20 cellular contexts compared by ENCODE assay signal in the genomic region with DNA sequence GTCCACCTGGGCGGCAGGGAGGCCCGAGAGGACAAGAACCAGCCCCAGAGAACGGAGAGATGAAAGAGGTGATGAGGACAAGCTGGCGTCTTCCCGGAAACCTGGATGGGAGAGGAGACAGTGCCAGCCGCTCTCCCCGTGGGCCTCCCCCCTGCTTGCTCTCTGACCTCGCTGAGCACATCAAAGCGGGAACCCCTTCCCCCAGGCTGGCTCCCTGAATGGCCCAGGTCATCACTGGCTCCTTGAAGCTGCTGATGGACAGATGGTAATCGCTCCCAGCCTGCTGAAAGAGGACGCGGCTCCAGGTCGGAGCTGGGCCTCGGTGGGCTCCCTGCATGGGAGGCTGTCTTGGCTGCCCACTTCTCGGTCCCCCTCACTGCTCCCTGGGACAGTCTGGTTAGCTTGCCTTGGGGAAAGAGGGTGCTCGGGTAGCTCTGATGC. TPM values are rescaled to one million over a fixed set of nuclear protein-coding genes. Genes with fewer than 3 reads are reported as not detected.
A peak's percentile ranks its signal among the peaks of the same experiment; 100 is the strongest.
DNase-seq lines count a peak whose midpoint lies in the region; ATAC-seq and TF ChIP-seq lines count a peak whose summit lies in the region.
"Had no signal": no experiment of that assay in that cellular context is flagged by ENCODE, and none has a peak within 500 bp of the region (broad histone marks: within the 10 kb centered on the region; RNA-seq: fewer than 3 reads in every experiment).

No MANE protein-coding gene starts in this region.

- H3K9me3 ChIP-seq in mesenchymal stem cell (ENCODE audit: control insufficient read depth, low read length) (peaks cover 5% of the 10 kb centered on the region), psoas muscle (no peaks in the 10 kb centered on the region)
- H3K9me3 ChIP-seq: BE2C had no signal

- no peak overlapping the region for H3K4me3 Mint-ChIP-seq in natural killer cell treated with Interleukin-12 subunit alpha and Interleukin-12 subunit beta and Interleukin-15 and Interleukin-18, amount 100 ng/mL, for 72 hours
- no peak overlapping the region for H3K4me3 Mint-ChIP-seq in natural killer cell
- H3K4me3 Mint-ChIP-seq: CD4-positive, CD25-positive, alpha-beta regulatory T cell; CD8-positive, alpha-beta memory T cell had no signal

- peaks cover 17% of the 10 kb centered on the region for H3K79me1 ChIP-seq in mesenchymal stem cell (replicated peaks; ENCODE audit: low read length, poor library complexity, severe bottlenecking)

- H2BK15ac ChIP-seq in mesenchymal stem cell (ENCODE audit: low read depth, poor library complexity, severe bottlenecking), result no peak overlapping the region

- peak overlapping the region; percentile 58 for H3K9ac ChIP-seq in mesenchymal stem cell (ENCODE audit: low read length)
- H3K9ac ChIP-seq: GM23248 had no signal

- WGBS in mesenchymal stem cell, result 92% methylated on average over 16 of the region's 16 CpGs
- WGBS in psoas muscle, 3 donors, result 85 to 96% (median 92%) methylated on average over 16 of the region's 16 CpGs

- H3K4me1 ChIP-seq in mesenchymal stem cell (ENCODE audit: control insufficient read depth, insufficient read depth, low read depth, low read length), result peaks cover 11% of the 10 kb centered on the region
- peaks cover 45% of the 10 kb centered on the region for H3K4me1 ChIP-seq in psoas muscle

- H2BK12ac ChIP-seq in mesenchymal stem cell (ENCODE audit: low read length in 2 of 2), result no peak overlapping the region

- no peak overlapping the region for H3K4me2 ChIP-seq in mesenchymal stem cell (ENCODE audit: low read length, poor library complexity, severe bottlenecking)

- H3K14ac ChIP-seq in mesenchymal stem cell (ENCODE audit: low read length in 2 of 2), result no peak overlapping the region

- no peak overlapping the region for H3K4ac ChIP-seq in mesenchymal stem cell (ENCODE audit: low read depth in 1 of 2, low read length in 2 of 2)

- no peak overlapping the region for H2AFZ ChIP-seq in mesenchymal stem cell (ENCODE audit: low read depth, low read length)
- H2AFZ ChIP-seq: GM23248 had no signal

- no peaks in the 10 kb centered on the region for H3K27me3 Mint-ChIP-seq in natural killer cell treated with Interleukin-12 subunit alpha and Interleukin-12 subunit beta and Interleukin-15 and Interleukin-18, amount 100 ng/mL, for 72 hours
- H3K27me3 Mint-ChIP-seq in natural killer cell (ENCODE audit: low read depth in 2 of 2), result no peaks in the 10 kb centered on the region
- H3K27me3 Mint-ChIP-seq: CD4-positive, CD25-positive, alpha-beta regulatory T cell; CD8-positive, alpha-beta memory T cell had no signal

- H3K36me3 Mint-ChIP-seq in natural killer cell treated with Interleukin-12 subunit alpha and Interleukin-12 subunit beta and Interleukin-15 and Interleukin-18, amount 100 ng/mL, for 72 hours, result peaks cover 24% of the 10 kb centered on the region
- peaks cover 30% of the 10 kb centered on the region for H3K36me3 Mint-ChIP-seq in natural killer cell

- H3K36me3 ChIP-seq in mesenchymal stem cell (ENCODE audit: control insufficient read depth in 1 of 2, insufficient read depth in 2 of 2, low read depth in 1 of 2, low read length in 2 of 2) (peaks cover 40 to 53% of the 10 kb centered on the region in 2 experiments), psoas muscle (ENCODE audit: insufficient read depth in 1 of 2, low read depth in 1 of 2) (peaks cover 0 to 53% of the 10 kb centered on the region in 2 donors)

- H3K23ac ChIP-seq in mesenchymal stem cell (ENCODE audit: low read length in 2 of 2), result no peak overlapping the region

- H3K9me3 Mint-ChIP-seq in natural killer cell treated with Interleukin-12 subunit alpha and Interleukin-12 subunit beta and Interleukin-15 and Interleukin-18, amount 100 ng/mL, for 72 hours, result no peaks in the 10 kb centered on the region
- H3K9me3 Mint-ChIP-seq in natural killer cell, result no peaks in the 10 kb centered on the region

- peak overlapping the region; percentile 7 for H4K91ac ChIP-seq in mesenchymal stem cell (ENCODE audit: low read length)

- H3K27ac ChIP-seq in mesenchymal stem cell (ENCODE audit: low read length, poor library complexity, severe bottlenecking) (no peak overlapping the region), psoas muscle (peak overlapping the region; percentile 25)
- H3K27ac ChIP-seq: GM23248, HL-60 had no signal

- no peak overlapping the region for H2AK5ac ChIP-seq in mesenchymal stem cell (ENCODE audit: low read length, severe bottlenecking)

- no peak overlapping the region for H3K27ac Mint-ChIP-seq in natural killer cell treated with Interleukin-12 subunit alpha and Interleukin-12 subunit beta and Interleukin-15 and Interleukin-18, amount 100 ng/mL, for 72 hours
- no peak overlapping the region for H3K27ac Mint-ChIP-seq in natural killer cell
- H3K27ac Mint-ChIP-seq: CD4-positive, CD25-positive, alpha-beta regulatory T cell; CD8-positive, alpha-beta memory T cell had no signal

- peak; percentile 48 for DNase-seq in natural killer cell treated with Interleukin-12 subunit alpha and Interleukin-12 subunit beta and Interleukin-15 and Interleukin-18, amount 100 ng/mL, for 72 hours (ENCODE audit: low spot score)
- no peak for DNase-seq in natural killer cell
- no peak for DNase-seq in mesenchymal stem cell
- DNase-seq in psoas muscle, result no peak
- no peak for DNase-seq in omental fat pad (ENCODE audit: low spot score)
- DNase-seq: BE2C; C1 segment of cervical spinal cord; CD4-positive, CD25-positive, alpha-beta regulatory T cell; CD8-positive, alpha-beta memory T cell; COR-L47; DMS 273 treated with DMSO at 0.1 percent for 48 hours; DMS53; DND-41; EL; GM23248; HCEC 1CT; IMR-90 had no signal

- no peak overlapping the region for H3K18ac ChIP-seq in mesenchymal stem cell (ENCODE audit: low read depth in 1 of 2, low read length in 2 of 2)

- no peak overlapping the region for H2BK120ac ChIP-seq in mesenchymal stem cell (ENCODE audit: low read depth, low read length)

- no peak for ATAC-seq in natural killer cell treated with Interleukin-12 subunit alpha and Interleukin-12 subunit beta and Interleukin-15 and Interleukin-18, amount 100 ng/mL, for 72 hours
- ATAC-seq in natural killer cell (no peak), psoas muscle (no peak), GM21360 (IDR thresholded peaks at IDR 0.05; ENCODE audit: unreplicated experiment) (no peak), omental fat pad (ENCODE audit: low FRiP score) (no peak)
- ATAC-seq: GM12878 had no signal

- H4K8ac ChIP-seq in mesenchymal stem cell (ENCODE audit: low read length), result no peak overlapping the region

- intact Hi-C loops in natural killer cell (cut with micrococcal nuclease) (no loop called here), psoas muscle (cut with DNase I) (loop anchor here (5.0 kb wide), 3 partner anchors 81 to 251 kb away; a partner anchor contains a TSS)

- H3K27me3 ChIP-seq in mesenchymal stem cell (ENCODE audit: control insufficient read depth in 1 of 2, insufficient read depth in 1 of 2, low read length in 2 of 2) (no peaks in the 10 kb centered on the region), psoas muscle (ENCODE audit: insufficient read depth in 3 of 3, low read length in 2 of 3) (no peaks in the 10 kb centered on the region)
- H3K27me3 ChIP-seq: BE2C had no signal

- no peak for TF ChIP-seq CTCF in natural killer cell (IDR thresholded peaks at IDR 0.05)
- TF ChIP-seq CTCF in psoas muscle (IDR thresholded peaks at IDR 0.05), result no peak
- TF ChIP-seq CTCF in omental fat pad (IDR thresholded peaks at IDR 0.05), result no peak

- no peak overlapping the region for H2BK5ac ChIP-seq in mesenchymal stem cell (ENCODE audit: low read depth, low read length, poor library complexity, severe bottlenecking)

- H3K4me1 Mint-ChIP-seq in natural killer cell treated with Interleukin-12 subunit alpha and Interleukin-12 subunit beta and Interleukin-15 and Interleukin-18, amount 100 ng/mL, for 72 hours (ENCODE audit: low read depth in 2 of 2), result peaks cover 0 to 9% of the 10 kb centered on the region in 2 donors
- H3K4me1 Mint-ChIP-seq in natural killer cell, result peaks cover 0 to 9% of the 10 kb centered on the region in 2 donors

- H3K4me3 ChIP-seq in mesenchymal stem cell (ENCODE audit: insufficient read depth in 1 of 2, low read depth in 1 of 2, low read length in 2 of 2), result no peak overlapping the region
- no peak overlapping the region for H3K4me3 ChIP-seq in psoas muscle
- H3K4me3 ChIP-seq: GM12878, GM23248 had no signal

RNA-seq across cellular contexts. Expression of a gene that starts 18.4 kb away (rescaled TPM):
- total RNA-seq in natural killer cell treated with Interleukin-12 subunit alpha and Interleukin-12 subunit beta and Interleukin-15 and Interleukin-18, amount 100 ng/mL, for 72 hours, result 10 to 100 TPM; 36.5 to 53.5 TPM
- total RNA-seq in natural killer cell (10 to 100 TPM; 27.1 to 41.7 (median 38.9) TPM), psoas muscle (100 to 1,000 TPM in 1 of 4 donors, 10 to 100 TPM in 3; 75.1 to 139 (median 88.7) TPM), omental fat pad (10 to 100 TPM; 19.3 to 42.0 (median 24.0) TPM)
- polyA plus RNA-seq in mesenchymal stem cell (2013, experiment 1 of 2), result 11.2 TPM
- polyA plus RNA-seq in mesenchymal stem cell (2013, experiment 2 of 2), result 11.4 TPM
- polyA plus RNA-seq in psoas muscle, result 100 to 1,000 TPM in 1 of 3 donors, 10 to 100 TPM in 2; 61.6 to 128 (median 65.9) TPM

RNA-seq across cellular contexts. Expression of a gene that starts 18.5 kb away (rescaled TPM):
- 10 to 100 TPM; 13.8 to 16.9 TPM for total RNA-seq in natural killer cell treated with Interleukin-12 subunit alpha and Interleukin-12 subunit beta and Interleukin-15 and Interleukin-18, amount 100 ng/mL, for 72 hours
- 1 to 10 TPM; 5.4 to 9.7 (median 7.8) TPM for total RNA-seq in natural killer cell
- 19.9 TPM for polyA plus RNA-seq in mesenchymal stem cell (2013, experiment 1 of 2)
- polyA plus RNA-seq in mesenchymal stem cell (2013, experiment 2 of 2), result 20.4 TPM
- total RNA-seq in psoas muscle, result 10 to 100 TPM; 16.4 to 46.7 (median 24.5) TPM
- 10 to 100 TPM; 13.3 to 37.7 (median 15.3) TPM for polyA plus RNA-seq in psoas muscle
- total RNA-seq in omental fat pad, result 10 to 100 TPM; 12.1 to 16.1 (median 13.3) TPM
